1 cellular context compared by ENCODE assay signal in genomic region chr17:61414141-61414935, GRCh38.
TF ChIP-seq lines count a peak whose summit lies in the region.

No MANE protein-coding gene starts in this region.

TF ChIP-seq in HepG2, 621 proteins besides CTCF, POLR2A, EP300 and RAD21 (continued from another document and continues in another):
- TF ChIP-seq ZNF704 (CRISPR knock-in tag; IDR thresholded peaks at IDR 0.05; ENCODE audit: borderline replicate concordance) = no peak
- TF ChIP-seq CREB1 (IDR thresholded peaks at IDR 0.05) = no peak
- no peak for TF ChIP-seq CREB1 (CRISPR knock-in tag; IDR thresholded peaks at IDR 0.05)
- no peak for TF ChIP-seq ZNF782 (CRISPR knock-in tag; IDR thresholded peaks at IDR 0.05; ENCODE audit: borderline replicate concordance)
- TF ChIP-seq TARDBP (CRISPR knock-in tag; IDR thresholded peaks at IDR 0.05) = no peak
- no peak for TF ChIP-seq PHB2 (IDR thresholded peaks at IDR 0.05; ENCODE audit: partially characterized antibody)
- TF ChIP-seq ZIK1 (CRISPR knock-in tag; IDR thresholded peaks at IDR 0.05; ENCODE audit: borderline replicate concordance, low read depth) = 0 out of 2 replicates have a peak, but pooled peaks have one; percentile 36
- no peak for TF ChIP-seq TCF7 (IDR thresholded peaks at IDR 0.05; ENCODE audit: low read depth)
- TF ChIP-seq FOXP1 (IDR thresholded peaks at IDR 0.05) = no peak
- TF ChIP-seq FOXP1 (CRISPR knock-in tag; IDR thresholded peaks at IDR 0.05) = no peak
- TF ChIP-seq ZNF367 (CRISPR knock-in tag; IDR thresholded peaks at IDR 0.05; ENCODE audit: borderline replicate concordance) = no peak
- no peak for TF ChIP-seq ZMYM3 (CRISPR knock-in tag; IDR thresholded peaks at IDR 0.05)
- no peak for TF ChIP-seq GABPA (IDR thresholded peaks at IDR 0.05; ENCODE audit: low read depth, low read length)
- peak; percentile 31; the same call in 1 of the 2 replicates for TF ChIP-seq GABPA (CRISPR knock-in tag; IDR thresholded peaks at IDR 0.05; ENCODE audit: low read depth)
- peak; percentile 58; the same call in 1 of the 2 replicates for TF ChIP-seq CCDC6 (CRISPR knock-in tag; IDR thresholded peaks at IDR 0.05)
- no peak for TF ChIP-seq FOXA3 (CRISPR knock-in tag; IDR thresholded peaks at IDR 0.05)
- no peak for TF ChIP-seq NR2F2 (IDR thresholded peaks at IDR 0.05; ENCODE audit: borderline replicate concordance, low read depth)
- no peak for TF ChIP-seq ZNF136 (CRISPR knock-in tag; IDR thresholded peaks at IDR 0.05; ENCODE audit: low read depth)
- no peak for TF ChIP-seq ZHX2 (IDR thresholded peaks at IDR 0.05; ENCODE audit: low read depth)
- no peak for TF ChIP-seq ZHX2 (CRISPR knock-in tag; IDR thresholded peaks at IDR 0.05; ENCODE audit: borderline replicate concordance)
- TF ChIP-seq ZNF749 (CRISPR knock-in tag; IDR thresholded peaks at IDR 0.05; ENCODE audit: borderline replicate concordance) = no peak
- TF ChIP-seq, protein P1, sequence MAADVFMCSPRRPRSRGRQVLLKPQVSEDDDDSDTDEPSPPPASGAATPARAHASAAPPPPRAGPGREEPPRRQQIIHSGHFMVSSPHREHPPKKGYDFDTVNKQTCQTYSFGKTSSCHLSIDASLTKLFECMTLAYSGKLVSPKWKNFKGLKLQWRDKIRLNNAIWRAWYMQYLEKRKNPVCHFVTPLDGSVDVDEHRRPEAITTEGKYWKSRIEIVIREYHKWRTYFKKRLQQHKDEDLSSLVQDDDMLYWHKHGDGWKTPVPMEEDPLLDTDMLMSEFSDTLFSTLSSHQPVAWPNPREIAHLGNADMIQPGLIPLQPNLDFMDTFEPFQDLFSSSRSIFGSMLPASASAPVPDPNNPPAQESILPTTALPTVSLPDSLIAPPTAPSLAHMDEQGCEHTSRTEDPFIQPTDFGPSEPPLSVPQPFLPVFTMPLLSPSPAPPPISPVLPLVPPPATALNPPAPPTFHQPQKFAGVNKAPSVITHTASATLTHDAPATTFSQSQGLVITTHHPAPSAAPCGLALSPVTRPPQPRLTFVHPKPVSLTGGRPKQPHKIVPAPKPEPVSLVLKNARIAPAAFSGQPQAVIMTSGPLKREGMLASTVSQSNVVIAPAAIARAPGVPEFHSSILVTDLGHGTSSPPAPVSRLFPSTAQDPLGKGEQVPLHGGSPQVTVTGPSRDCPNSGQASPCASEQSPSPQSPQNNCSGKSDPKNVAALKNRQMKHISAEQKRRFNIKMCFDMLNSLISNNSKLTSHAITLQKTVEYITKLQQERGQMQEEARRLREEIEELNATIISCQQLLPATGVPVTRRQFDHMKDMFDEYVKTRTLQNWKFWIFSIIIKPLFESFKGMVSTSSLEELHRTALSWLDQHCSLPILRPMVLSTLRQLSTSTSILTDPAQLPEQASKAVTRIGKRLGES (CRISPR knock-in tag; IDR thresholded peaks at IDR 0.05; ENCODE audit: borderline replicate concordance) = no peak
- TF ChIP-seq ZMAT5 (CRISPR knock-in tag; IDR thresholded peaks at IDR 0.05; ENCODE audit: borderline replicate concordance, low read depth) = no peak
- TF ChIP-seq NAIF1 (CRISPR knock-in tag; IDR thresholded peaks at IDR 0.05; ENCODE audit: borderline replicate concordance) = no peak
- TF ChIP-seq, protein P2, sequence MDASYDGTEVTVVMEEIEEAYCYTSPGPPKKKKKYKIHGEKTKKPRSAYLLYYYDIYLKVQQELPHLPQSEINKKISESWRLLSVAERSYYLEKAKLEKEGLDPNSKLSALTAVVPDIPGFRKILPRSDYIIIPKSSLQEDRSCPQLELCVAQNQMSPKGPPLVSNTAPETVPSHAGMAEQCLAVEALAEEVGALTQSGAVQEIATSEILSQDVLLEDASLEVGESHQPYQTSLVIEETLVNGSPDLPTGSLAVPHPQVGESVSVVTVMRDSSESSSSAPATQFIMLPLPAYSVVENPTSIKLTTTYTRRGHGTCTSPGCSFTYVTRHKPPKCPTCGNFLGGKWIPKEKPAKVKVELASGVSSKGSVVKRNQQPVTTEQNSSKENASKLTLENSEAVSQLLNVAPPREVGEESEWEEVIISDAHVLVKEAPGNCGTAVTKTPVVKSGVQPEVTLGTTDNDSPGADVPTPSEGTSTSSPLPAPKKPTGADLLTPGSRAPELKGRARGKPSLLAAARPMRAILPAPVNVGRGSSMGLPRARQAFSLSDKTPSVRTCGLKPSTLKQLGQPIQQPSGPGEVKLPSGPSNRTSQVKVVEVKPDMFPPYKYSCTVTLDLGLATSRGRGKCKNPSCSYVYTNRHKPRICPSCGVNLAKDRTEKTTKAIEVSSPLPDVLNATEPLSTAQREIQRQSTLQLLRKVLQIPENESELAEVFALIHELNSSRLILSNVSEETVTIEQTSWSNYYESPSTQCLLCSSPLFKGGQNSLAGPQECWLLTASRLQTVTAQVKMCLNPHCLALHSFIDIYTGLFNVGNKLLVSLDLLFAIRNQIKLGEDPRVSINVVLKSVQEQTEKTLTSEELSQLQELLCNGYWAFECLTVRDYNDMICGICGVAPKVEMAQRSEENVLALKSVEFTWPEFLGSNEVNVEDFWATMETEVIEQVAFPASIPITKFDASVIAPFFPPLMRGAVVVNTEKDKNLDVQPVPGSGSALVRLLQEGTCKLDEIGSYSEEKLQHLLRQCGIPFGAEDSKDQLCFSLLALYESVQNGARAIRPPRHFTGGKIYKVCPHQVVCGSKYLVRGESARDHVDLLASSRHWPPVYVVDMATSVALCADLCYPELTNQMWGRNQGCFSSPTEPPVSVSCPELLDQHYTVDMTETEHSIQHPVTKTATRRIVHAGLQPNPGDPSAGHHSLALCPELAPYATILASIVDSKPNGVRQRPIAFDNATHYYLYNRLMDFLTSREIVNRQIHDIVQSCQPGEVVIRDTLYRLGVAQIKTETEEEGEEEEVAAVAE (CRISPR knock-in tag; IDR thresholded peaks at IDR 0.05; ENCODE audit: borderline replicate concordance) = 0 out of 2 replicates have a peak, but pooled peaks have one; percentile 21
- TF ChIP-seq ZNF589 (CRISPR knock-in tag; conservative IDR thresholded peaks at IDR 0.05) = no peak
- no peak for TF ChIP-seq MZF1 (CRISPR knock-in tag; IDR thresholded peaks at IDR 0.05; ENCODE audit: borderline replicate concordance)
- TF ChIP-seq HNRNPK (IDR thresholded peaks at IDR 0.05; ENCODE audit: low read depth, low read length, poor library complexity, severe bottlenecking) = no peak
- TF ChIP-seq ZNF121 (CRISPR knock-in tag; IDR thresholded peaks at IDR 0.05) = 0 out of 2 replicates have a peak, but pooled peaks have one; percentile 42
- TF ChIP-seq, protein P3, sequence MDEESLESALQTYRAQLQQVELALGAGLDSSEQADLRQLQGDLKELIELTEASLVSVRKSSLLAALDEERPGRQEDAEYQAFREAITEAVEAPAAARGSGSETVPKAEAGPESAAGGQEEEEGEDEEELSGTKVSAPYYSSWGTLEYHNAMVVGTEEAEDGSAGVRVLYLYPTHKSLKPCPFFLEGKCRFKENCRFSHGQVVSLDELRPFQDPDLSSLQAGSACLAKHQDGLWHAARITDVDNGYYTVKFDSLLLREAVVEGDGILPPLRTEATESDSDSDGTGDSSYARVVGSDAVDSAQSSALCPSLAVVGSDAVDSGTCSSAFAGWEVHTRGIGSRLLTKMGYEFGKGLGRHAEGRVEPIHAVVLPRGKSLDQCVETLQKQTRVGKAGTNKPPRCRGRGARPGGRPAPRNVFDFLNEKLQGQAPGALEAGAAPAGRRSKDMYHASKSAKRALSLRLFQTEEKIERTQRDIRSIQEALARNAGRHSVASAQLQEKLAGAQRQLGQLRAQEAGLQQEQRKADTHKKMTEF (CRISPR knock-in tag; IDR thresholded peaks at IDR 0.05) = peak; percentile 33; the same call in 1 of the 2 replicates
- TF ChIP-seq EEA1 (CRISPR knock-in tag; IDR thresholded peaks at IDR 0.05; ENCODE audit: borderline replicate concordance) = no peak
- TF ChIP-seq BRCA1 (CRISPR knock-in tag; IDR thresholded peaks at IDR 0.05) = no peak
- TF ChIP-seq MAF1 (CRISPR knock-in tag; IDR thresholded peaks at IDR 0.05; ENCODE audit: borderline replicate concordance) = no peak
- TF ChIP-seq, protein P4, sequence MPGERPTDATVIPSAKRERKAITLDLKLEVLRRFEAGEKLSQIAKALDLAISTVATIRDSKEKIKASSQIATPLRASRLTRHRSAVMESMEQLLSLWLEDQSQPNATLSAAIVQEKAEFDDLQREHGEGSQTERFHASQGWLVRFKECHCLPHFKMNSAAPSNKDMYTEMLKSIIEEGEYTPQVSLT (CRISPR knock-in tag; IDR thresholded peaks at IDR 0.05; ENCODE audit: borderline replicate concordance, low read depth) = no peak
- TF ChIP-seq ZSCAN29 (CRISPR knock-in tag; conservative IDR thresholded peaks at IDR 0.05) = no peak
- TF ChIP-seq, protein P5, sequence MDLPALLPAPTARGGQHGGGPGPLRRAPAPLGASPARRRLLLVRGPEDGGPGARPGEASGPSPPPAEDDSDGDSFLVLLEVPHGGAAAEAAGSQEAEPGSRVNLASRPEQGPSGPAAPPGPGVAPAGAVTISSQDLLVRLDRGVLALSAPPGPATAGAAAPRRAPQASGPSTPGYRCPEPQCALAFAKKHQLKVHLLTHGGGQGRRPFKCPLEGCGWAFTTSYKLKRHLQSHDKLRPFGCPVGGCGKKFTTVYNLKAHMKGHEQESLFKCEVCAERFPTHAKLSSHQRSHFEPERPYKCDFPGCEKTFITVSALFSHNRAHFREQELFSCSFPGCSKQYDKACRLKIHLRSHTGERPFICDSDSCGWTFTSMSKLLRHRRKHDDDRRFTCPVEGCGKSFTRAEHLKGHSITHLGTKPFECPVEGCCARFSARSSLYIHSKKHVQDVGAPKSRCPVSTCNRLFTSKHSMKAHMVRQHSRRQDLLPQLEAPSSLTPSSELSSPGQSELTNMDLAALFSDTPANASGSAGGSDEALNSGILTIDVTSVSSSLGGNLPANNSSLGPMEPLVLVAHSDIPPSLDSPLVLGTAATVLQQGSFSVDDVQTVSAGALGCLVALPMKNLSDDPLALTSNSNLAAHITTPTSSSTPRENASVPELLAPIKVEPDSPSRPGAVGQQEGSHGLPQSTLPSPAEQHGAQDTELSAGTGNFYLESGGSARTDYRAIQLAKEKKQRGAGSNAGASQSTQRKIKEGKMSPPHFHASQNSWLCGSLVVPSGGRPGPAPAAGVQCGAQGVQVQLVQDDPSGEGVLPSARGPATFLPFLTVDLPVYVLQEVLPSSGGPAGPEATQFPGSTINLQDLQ (CRISPR knock-in tag; IDR thresholded peaks at IDR 0.05) = no peak
- TF ChIP-seq ZNF383 (CRISPR knock-in tag; IDR thresholded peaks at IDR 0.05; ENCODE audit: borderline replicate concordance) = 0 out of 2 replicates have a peak, but pooled peaks have one; percentile 75
- no peak for TF ChIP-seq SNAPC2 (CRISPR knock-in tag; IDR thresholded peaks at IDR 0.05)
- no peak for TF ChIP-seq CC2D1A (CRISPR knock-in tag; IDR thresholded peaks at IDR 0.05)
- no peak for TF ChIP-seq ZNF678 (CRISPR knock-in tag; IDR thresholded peaks at IDR 0.05)
- no peak for TF ChIP-seq ZNF232 (CRISPR knock-in tag; IDR thresholded peaks at IDR 0.05; ENCODE audit: borderline replicate concordance)
- no peak for TF ChIP-seq ETV6 (CRISPR knock-in tag; conservative IDR thresholded peaks at IDR 0.05)
- no peak for TF ChIP-seq HOXA5 (CRISPR knock-in tag; IDR thresholded peaks at IDR 0.05)
- no peak for TF ChIP-seq THAP8 (CRISPR knock-in tag; IDR thresholded peaks at IDR 0.05; ENCODE audit: borderline replicate concordance)
- no peak for TF ChIP-seq ZFP36L2 (CRISPR knock-in tag; IDR thresholded peaks at IDR 0.05)
- TF ChIP-seq ETV5 (CRISPR knock-in tag; IDR thresholded peaks at IDR 0.05; ENCODE audit: borderline replicate concordance) = peak; percentile 65
- TF ChIP-seq HHEX (CRISPR knock-in tag; IDR thresholded peaks at IDR 0.05) = no peak
